In the genomic region with DNA sequence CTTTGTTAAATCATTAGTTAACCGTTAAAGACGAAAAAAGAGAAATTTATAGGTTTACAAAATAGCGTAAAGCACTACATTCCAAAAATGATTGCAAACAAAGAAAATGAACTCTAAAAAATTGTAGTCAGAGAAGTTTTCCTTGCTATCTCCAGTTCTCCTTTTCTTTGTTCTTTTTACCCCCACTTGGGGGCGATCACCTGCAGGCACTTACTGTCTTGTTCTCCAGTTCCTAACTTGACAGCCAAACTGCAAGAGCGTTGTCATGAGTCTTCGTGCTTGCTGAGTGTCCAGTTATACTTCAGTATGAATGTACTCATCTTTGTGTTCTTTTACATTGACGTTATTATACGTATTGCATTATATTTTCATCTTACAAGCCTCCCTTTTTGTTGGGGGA, we compare ENCODE assay signal across 2 cellular contexts.
TF ChIP-seq lines count a peak whose summit lies in the region.

No MANE protein-coding gene starts in this region.

TF ChIP-seq in HCT116, 20 proteins besides CTCF, POLR2A, EP300 and RAD21 (continued from another document):
- TF ChIP-seq ZNF274 (IDR thresholded peaks at IDR 0.05; ENCODE audit: low read depth, low read length) (no peak), EGR1 (IDR thresholded peaks at IDR 0.05; ENCODE audit: low read depth) (no peak), REST (IDR thresholded peaks at IDR 0.05; ENCODE audit: low read depth) (no peak), TCF7L2 (IDR thresholded peaks at IDR 0.05; ENCODE audit: borderline replicate concordance, extremely low read depth, insufficient read depth, insufficient read length) (no peak), FOSL1 (IDR thresholded peaks at IDR 0.05; ENCODE audit: low read depth) (no peak), CBX3 (IDR thresholded peaks at IDR 0.05; ENCODE audit: low read depth) (no peak)

TF ChIP-seq in SK-N-SH, 30 proteins besides CTCF, POLR2A, EP300 and RAD21 (continued from another document):
- TF ChIP-seq, protein P1, sequence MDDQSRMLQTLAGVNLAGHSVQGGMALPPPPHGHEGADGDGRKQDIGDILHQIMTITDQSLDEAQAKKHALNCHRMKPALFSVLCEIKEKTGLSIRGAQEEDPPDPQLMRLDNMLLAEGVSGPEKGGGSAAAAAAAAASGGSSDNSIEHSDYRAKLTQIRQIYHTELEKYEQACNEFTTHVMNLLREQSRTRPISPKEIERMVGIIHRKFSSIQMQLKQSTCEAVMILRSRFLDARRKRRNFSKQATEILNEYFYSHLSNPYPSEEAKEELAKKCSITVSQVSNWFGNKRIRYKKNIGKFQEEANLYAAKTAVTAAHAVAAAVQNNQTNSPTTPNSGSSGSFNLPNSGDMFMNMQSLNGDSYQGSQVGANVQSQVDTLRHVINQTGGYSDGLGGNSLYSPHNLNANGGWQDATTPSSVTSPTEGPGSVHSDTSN (IDR thresholded peaks at IDR 0.05) = no peak
- TF ChIP-seq TCF12 (IDR thresholded peaks at IDR 0.05) (no peak), ZBTB33 (IDR thresholded peaks at IDR 0.05; ENCODE audit: borderline replicate concordance, low read depth) (no peak), NFIC (IDR thresholded peaks at IDR 0.05; ENCODE audit: borderline replicate concordance) (no peak)
